ENCODE assay signal across 1 cellular context in the genomic region with DNA sequence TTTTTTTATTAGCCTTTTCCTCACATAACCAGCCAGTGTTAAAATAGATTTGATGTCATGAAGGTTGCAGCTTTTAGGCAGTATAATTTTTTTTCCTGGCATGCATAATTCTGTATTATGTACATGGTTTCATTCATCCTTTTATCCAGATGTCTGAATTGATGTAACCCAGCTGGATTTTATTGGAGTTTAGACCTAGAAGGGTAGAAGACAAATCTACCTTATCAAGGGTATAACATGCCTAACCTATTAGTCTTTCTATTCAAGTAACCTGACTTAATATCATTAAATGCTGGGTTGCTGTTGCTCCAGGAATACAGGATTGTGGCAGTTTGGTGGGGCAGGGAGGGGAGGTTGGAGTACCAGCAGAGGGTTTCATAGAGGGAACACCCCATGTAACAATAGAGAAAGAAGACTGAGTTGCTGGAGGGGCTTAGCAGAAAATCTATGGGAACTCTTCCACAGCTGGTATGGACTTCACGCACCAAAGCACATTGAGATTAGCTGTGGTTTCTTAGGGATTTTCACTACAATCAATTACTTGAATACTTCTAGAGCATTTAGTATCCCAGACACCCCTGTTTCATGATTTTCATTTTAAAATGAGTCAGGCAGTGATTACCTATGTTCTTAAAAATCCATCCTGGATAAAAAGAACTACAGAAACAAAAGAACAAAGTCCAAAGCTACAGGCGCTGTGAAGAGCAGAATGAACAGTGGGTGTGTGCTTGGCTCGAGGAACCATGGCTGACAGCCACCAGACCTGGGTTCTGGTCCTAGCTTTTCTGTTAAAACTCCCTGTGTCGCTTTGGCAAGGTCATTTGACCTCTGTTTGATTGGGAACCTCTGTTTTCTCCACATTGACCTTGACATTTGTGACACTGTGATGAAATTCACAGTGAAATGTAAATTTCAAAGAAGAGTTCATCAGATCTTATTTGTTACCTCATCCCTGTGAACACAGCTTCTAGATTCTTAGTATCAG.
TF ChIP-seq lines count a peak whose summit lies in the region.

No MANE protein-coding gene starts in this region.

TF ChIP-seq in SK-N-SH, 30 proteins besides CTCF, POLR2A, EP300 and RAD21 (continued from another document):
- TF ChIP-seq, protein P1, sequence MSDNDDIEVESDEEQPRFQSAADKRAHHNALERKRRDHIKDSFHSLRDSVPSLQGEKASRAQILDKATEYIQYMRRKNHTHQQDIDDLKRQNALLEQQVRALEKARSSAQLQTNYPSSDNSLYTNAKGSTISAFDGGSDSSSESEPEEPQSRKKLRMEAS (IDR thresholded peaks at IDR 0.05; ENCODE audit: low read depth) = no peak
- TF ChIP-seq, protein P2, sequence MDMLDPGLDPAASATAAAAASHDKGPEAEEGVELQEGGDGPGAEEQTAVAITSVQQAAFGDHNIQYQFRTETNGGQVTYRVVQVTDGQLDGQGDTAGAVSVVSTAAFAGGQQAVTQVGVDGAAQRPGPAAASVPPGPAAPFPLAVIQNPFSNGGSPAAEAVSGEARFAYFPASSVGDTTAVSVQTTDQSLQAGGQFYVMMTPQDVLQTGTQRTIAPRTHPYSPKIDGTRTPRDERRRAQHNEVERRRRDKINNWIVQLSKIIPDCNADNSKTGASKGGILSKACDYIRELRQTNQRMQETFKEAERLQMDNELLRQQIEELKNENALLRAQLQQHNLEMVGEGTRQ (IDR thresholded peaks at IDR 0.05; ENCODE audit: borderline replicate concordance, low read depth, low read length) = no peak
- TF ChIP-seq TCF12 (IDR thresholded peaks at IDR 0.05) = no peak
- no peak for TF ChIP-seq TEAD4 (IDR thresholded peaks at IDR 0.05; ENCODE audit: borderline replicate concordance, insufficient read depth)
- TF ChIP-seq RFX5 (IDR thresholded peaks at IDR 0.05; ENCODE audit: low read length) = no peak
- TF ChIP-seq, protein P3, sequence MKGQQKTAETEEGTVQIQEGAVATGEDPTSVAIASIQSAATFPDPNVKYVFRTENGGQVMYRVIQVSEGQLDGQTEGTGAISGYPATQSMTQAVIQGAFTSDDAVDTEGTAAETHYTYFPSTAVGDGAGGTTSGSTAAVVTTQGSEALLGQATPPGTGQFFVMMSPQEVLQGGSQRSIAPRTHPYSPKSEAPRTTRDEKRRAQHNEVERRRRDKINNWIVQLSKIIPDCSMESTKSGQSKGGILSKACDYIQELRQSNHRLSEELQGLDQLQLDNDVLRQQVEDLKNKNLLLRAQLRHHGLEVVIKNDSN (IDR thresholded peaks at IDR 0.05; ENCODE audit: borderline replicate concordance, low read depth) = no peak
- TF ChIP-seq NFIC (IDR thresholded peaks at IDR 0.05; ENCODE audit: borderline replicate concordance) = no peak
- TF ChIP-seq SMC3 (IDR thresholded peaks at IDR 0.05; ENCODE audit: low read depth, low read length) = no peak
- no peak for TF ChIP-seq FOSL2 (IDR thresholded peaks at IDR 0.05; ENCODE audit: borderline replicate concordance, low read depth)
